In genomic region chr1:10398278-10398733, GRCh38 we compare ENCODE assay signal across 8 cellular contexts. TPM values are rescaled to one million over a fixed set of nuclear protein-coding genes. Genes with fewer than 3 reads are reported as not detected.
A peak's percentile ranks its signal among the peaks of the same experiment; 100 is the strongest.
DNase-seq lines count a peak whose midpoint lies in the region; ATAC-seq, FAIRE-seq and TF ChIP-seq lines count a peak whose summit lies in the region.

No MANE protein-coding gene starts in this region.

- no peaks in the 10 kb centered on the region for H3K27me3 ChIP-seq in BLaER1 treated with 17β-estradiol and CSF1 and Interleukin-3, amounts not matched to agents 10 nM and 100 nM
- no peaks in the 10 kb centered on the region for H3K27me3 ChIP-seq in HUES48 (ENCODE audit: control insufficient read depth, insufficient read depth, low read length)

- peaks cover 12 to 24% (median 20%) of the 10 kb centered on the region in 11 experiments for H3K9me3 ChIP-seq in BLaER1 treated with 17β-estradiol and CSF1 and Interleukin-3, amounts not matched to agents 10 nM and 100 nM (replicated peaks in 1 of 11)
- no peaks in the 10 kb centered on the region for H3K9me3 ChIP-seq in HUES48 (ENCODE audit: control insufficient read depth, insufficient read depth, low read length)

- TF ChIP-seq CTCF in MCF 10A (IDR thresholded peaks at IDR 0.05; ENCODE audit: unreplicated experiment), result no peak

- intact Hi-C loops in MCF 10A (cut with micrococcal nuclease), result loop anchor here (1.0 kb wide), 1 partner anchor 10 kb away; no protein-coding TSS in a partner anchor

- no peaks in the 10 kb centered on the region for H3K27me3 Mint-ChIP-seq in MCF 10A (ENCODE audit: insufficient read depth, unreplicated experiment)
- no peaks in the 10 kb centered on the region for H3K27me3 Mint-ChIP-seq in naive B cell

- DNase-seq in MCF 10A (ENCODE audit: unreplicated experiment) (no peak), naive B cell (no peak), NCI-H1092 treated with DMSO at 0.1 percent for 48 hours (lab: John Stamatoyannopoulos, UW) (no peak), erythroblast (lab: John Stamatoyannopoulos, UW) (no peak), RCC 7860 (ENCODE audit: low spot score) (no peak)

- no peak for TF ChIP-seq POLR2A in erythroblast (IDR thresholded peaks at IDR 0.05; ENCODE audit: low read length)

- H4K20me1 ChIP-seq in BLaER1 treated with 17β-estradiol and CSF1 and Interleukin-3, amounts not matched to agents 10 nM and 100 nM, result peaks cover 0 to 44% (median 34%) of the 10 kb centered on the region in 11 experiments; a peak in 15 of 22 replicates

- H3K4me1 ChIP-seq in BLaER1 treated with 17β-estradiol and CSF1 and Interleukin-3, amounts not matched to agents 10 nM and 100 nM, result peaks cover 23 to 45% (median 34%) of the 10 kb centered on the region in 10 experiments
- H3K4me1 ChIP-seq in HUES48 (ENCODE audit: control insufficient read depth, insufficient read depth, low read length), result peaks cover 6% of the 10 kb centered on the region; the same call in 1 of the 2 replicates

- peak overlapping the region; percentile 53 to 91 (median 87) for H3K4me2 ChIP-seq in BLaER1 treated with 17β-estradiol and CSF1 and Interleukin-3, amounts not matched to agents 10 nM and 100 nM

- BruUV-seq in MCF 10A (replicated peaks; lab: Mats Ljungman, UMichigan), result no TSS peak

- peaks cover 19% of the 10 kb centered on the region for H3K36me3 Mint-ChIP-seq in MCF 10A (ENCODE audit: insufficient read depth, unreplicated experiment)
- no peaks in the 10 kb centered on the region for H3K36me3 Mint-ChIP-seq in naive B cell

- peak overlapping the region; percentile 93 for H3K4me3 Mint-ChIP-seq in MCF 10A (ENCODE audit: unreplicated experiment)
- H3K4me3 Mint-ChIP-seq in naive B cell, result peak overlapping the region; percentile 91 to 98 (median 96)

- H3K9me3 Mint-ChIP-seq in MCF 10A (ENCODE audit: unreplicated experiment) (peaks cover 7% of the 10 kb centered on the region), naive B cell (peaks cover 0 to 6% (median 3%) of the 10 kb centered on the region in 7 donors)

- H3K27ac Mint-ChIP-seq in MCF 10A (ENCODE audit: low read depth, unreplicated experiment) (no peak overlapping the region), naive B cell (peak overlapping the region in 5 of 6 donors; percentile 35 to 94 (median 85))

- CTCF ChIA-PET in MCF 10A (lab: Yijun Ruan, JAX), result interaction anchor here (1.2 to 2.8 kb wide), 2 partner anchors 96 to 98 kb away, joined by 4 to 10 read pairs; no protein-coding TSS in a partner anchor

- peak; percentile 13 to 18 for ATAC-seq in naive B cell (ENCODE audit: low read depth in 2 of 2)
- ATAC-seq in HG03097 (IDR thresholded peaks at IDR 0.05; ENCODE audit: low FRiP score, unreplicated experiment), result no peak

- peaks cover 23 to 42% (median 33%) of the 10 kb centered on the region in 11 experiments for H3K36me3 ChIP-seq in BLaER1 treated with 17β-estradiol and CSF1 and Interleukin-3, amounts not matched to agents 10 nM and 100 nM
- H3K36me3 ChIP-seq in HUES48 (ENCODE audit: control insufficient read depth, insufficient read depth, low read length), result peaks cover 26% of the 10 kb centered on the region

- H3K27ac ChIP-seq in BLaER1 treated with 17β-estradiol and CSF1 and Interleukin-3, amounts not matched to agents 10 nM and 100 nM, result peak overlapping the region in 9 of 11 experiments; percentile 74 to 99 (median 93); a peak in 18 of 22 replicates
- H3K27ac ChIP-seq in HUES48 (ENCODE audit: low read depth, low read length), result peak overlapping the region; percentile 83

- H3K4me1 Mint-ChIP-seq in MCF 10A (ENCODE audit: insufficient read depth, unreplicated experiment), result peaks cover 10% of the 10 kb centered on the region
- H3K4me1 Mint-ChIP-seq in naive B cell, result peaks cover 10 to 22% (median 15%) of the 10 kb centered on the region in 3 donors

- POLR2A ChIA-PET in MCF 10A (lab: Yijun Ruan, JAX), result interaction anchor here (0.6 to 3.2 kb wide), 13 partner anchors 10 to 505 kb away, joined by 3 to 85 read pairs (median 7); partner anchors contain the start of genes CENPS and KIF1B

- FAIRE-seq in RCC 7860 (lab: Jason Lieb, UNC), result no peak

- peak overlapping the region; percentile 91 to 100 (median 94); a peak in 21 of 22 replicates for H3K9ac ChIP-seq in BLaER1 treated with 17β-estradiol and CSF1 and Interleukin-3, amounts not matched to agents 10 nM and 100 nM
- H3K9ac ChIP-seq in HUES48 (ENCODE audit: low read depth, low read length), result peak overlapping the region; percentile 78

- peak overlapping the region; percentile 80 to 95 (median 88) for H3K4me3 ChIP-seq in BLaER1 treated with 17β-estradiol and CSF1 and Interleukin-3, amounts not matched to agents 10 nM and 100 nM
- H3K4me3 ChIP-seq in HUES48 (ENCODE audit: low read depth, low read length), result peak overlapping the region; percentile 100

RNA-seq across cellular contexts. Expression of gene PGD, which starts 0.6 kb away (rescaled TPM):
- 56.4 and 70.6 TPM in 2 replicates for total RNA-seq in MCF 10A (2022)
- 10 to 100 TPM; 30.4 to 54.5 (median 32.7) TPM for polyA plus RNA-seq in naive B cell (ENCODE audit: low read depth in 6 of 6)

RNA-seq across cellular contexts. Expression of gene CENPS, which starts 31.9 kb away (rescaled TPM):
- total RNA-seq in MCF 10A (2022), result 19.0 and 19.4 TPM in 2 replicates
- 10 to 100 TPM; 10.1 to 21.3 (median 14.2) TPM for polyA plus RNA-seq in naive B cell (ENCODE audit: low read depth in 6 of 6)

RNA-seq across cellular contexts. Expression of gene CORT, which starts 51.5 kb away (rescaled TPM):
- total RNA-seq in MCF 10A (2022), result 0.66 TPM in 1 of 2 replicates, not detected in the other
- not detected for polyA plus RNA-seq in naive B cell (ENCODE audit: low read depth in 6 of 6)
